In genomic region chr5:132666310-132667123, GRCh38 we compare ENCODE assay signal across 1 cellular context.
A peak's percentile ranks its signal among the peaks of the same experiment; 100 is the strongest.
TF ChIP-seq lines count a peak whose summit lies in the region.

No MANE protein-coding gene starts in this region.

TF ChIP-seq in K562, 482 proteins besides CTCF, POLR2A, EP300 and RAD21 (continued from another document and continues in another):
- TF ChIP-seq ZNF407 (IDR thresholded peaks at IDR 0.05; ENCODE audit: low read depth) = no peak
- TF ChIP-seq CREB1 (IDR thresholded peaks at IDR 0.05) = peak; percentile 49
- peak; percentile 61; the same call in 1 of the 2 replicates for TF ChIP-seq CREB1 (CRISPR knock-in tag; IDR thresholded peaks at IDR 0.05)
- TF ChIP-seq PATZ1 (CRISPR knock-in tag; IDR thresholded peaks at IDR 0.05; ENCODE audit: borderline replicate concordance) = peak; percentile 91; the same call in 1 of the 2 replicates
- peak; percentile 85; the same call in 1 of the 2 replicates for TF ChIP-seq ZBED1 (IDR thresholded peaks at IDR 0.05)
- peak; percentile 95 for TF ChIP-seq ZBTB17 (CRISPR knock-in tag; IDR thresholded peaks at IDR 0.05)
- TF ChIP-seq EWSR1 (IDR thresholded peaks at IDR 0.05; ENCODE audit: borderline replicate concordance, low read depth, partially characterized antibody) = no peak
- TF ChIP-seq PCBP1 (IDR thresholded peaks at IDR 0.05; ENCODE audit: low read depth, low read length, poor library complexity, severe bottlenecking) = no peak
- TF ChIP-seq ESRRA (IDR thresholded peaks at IDR 0.05; ENCODE audit: borderline replicate concordance, low read depth) = no peak
- TF ChIP-seq HMGN3 (IDR thresholded peaks at IDR 0.05; ENCODE audit: borderline replicate concordance, extremely low read depth, insufficient read length, low read depth, low read length) = no peak
- TF ChIP-seq BCOR (IDR thresholded peaks at IDR 0.05) = no peak
- TF ChIP-seq DACH1 (IDR thresholded peaks at IDR 0.05; ENCODE audit: partially characterized antibody) = no peak
- TF ChIP-seq PKNOX1 (IDR thresholded peaks at IDR 0.05) = no peak
- no peak for TF ChIP-seq ASH1L (IDR thresholded peaks at IDR 0.05; ENCODE audit: borderline replicate concordance, low read depth, partially characterized antibody)
- TF ChIP-seq ZNF408 (CRISPR knock-in tag; IDR thresholded peaks at IDR 0.05; ENCODE audit: low read depth) = no peak
- peak in 1 of 2 experiments; percentile 71; a peak in 1 of 4 replicates for TF ChIP-seq SIN3A (IDR thresholded peaks at IDR 0.05; ENCODE audit: borderline replicate concordance in 2 of 2, control insufficient read depth in 1 of 2, low read depth in 2 of 2, low read length in 2 of 2)
- TF ChIP-seq ATF1 (CRISPR knock-in tag; IDR thresholded peaks at IDR 0.05) = no peak
- TF ChIP-seq ATF1 (tag; IDR thresholded peaks at IDR 0.05) = peak; percentile 80
- TF ChIP-seq HMBOX1 (IDR thresholded peaks at IDR 0.05) = no peak
- TF ChIP-seq E2F8 (IDR thresholded peaks at IDR 0.05; ENCODE audit: low read depth, partially characterized antibody) = no peak
- no peak for TF ChIP-seq C11orf30 (IDR thresholded peaks at IDR 0.05; ENCODE audit: low read depth)
- TF ChIP-seq NR4A1 (CRISPR knock-in tag; IDR thresholded peaks at IDR 0.05) = peak; percentile 98
- TF ChIP-seq NR4A1 (tag; IDR thresholded peaks at IDR 0.05) = peak; percentile 99
- TF ChIP-seq MEF2A (IDR thresholded peaks at IDR 0.05; ENCODE audit: control insufficient read depth, low read depth, low read length) = 0 out of 2 replicates have a peak, but pooled peaks have one; percentile 28
- peak; percentile 88 for TF ChIP-seq ZNF140 (CRISPR knock-in tag; IDR thresholded peaks at IDR 0.05)
- TF ChIP-seq E2F5 (CRISPR knock-in tag; IDR thresholded peaks at IDR 0.05) = peak; percentile 78; the same call in 1 of the 2 replicates
- TF ChIP-seq PHTF2 (CRISPR knock-in tag; IDR thresholded peaks at IDR 0.05) = peak; percentile 86; the same call in 1 of the 2 replicates
- no peak for TF ChIP-seq ZNF232 (CRISPR knock-in tag; IDR thresholded peaks at IDR 0.05)
- no peak for TF ChIP-seq PCBP2 (IDR thresholded peaks at IDR 0.05; ENCODE audit: low read depth, low read length, poor library complexity, severe bottlenecking)
- peak; percentile 67; the same call in 1 of the 2 replicates for TF ChIP-seq CTBP1 (IDR thresholded peaks at IDR 0.05; ENCODE audit: borderline replicate concordance)
- peak; percentile 92; the same call in 1 of the 2 replicates for TF ChIP-seq ZC3H8 (IDR thresholded peaks at IDR 0.05)
- no peak for TF ChIP-seq U2AF1 (optimal IDR thresholded peaks at IDR 0.05; ENCODE audit: low read depth, low read length)
- peak; percentile 85; the same call in 1 of the 2 replicates for TF ChIP-seq ZNF77 (CRISPR knock-in tag; IDR thresholded peaks at IDR 0.05)
- no peak for TF ChIP-seq CSDE1 (IDR thresholded peaks at IDR 0.05)
- no peak for TF ChIP-seq NCOA2 (IDR thresholded peaks at IDR 0.05; ENCODE audit: partially characterized antibody in 2 of 2)
- no peak for TF ChIP-seq FOXP1 (CRISPR knock-in tag; IDR thresholded peaks at IDR 0.05)
- 0 out of 2 replicates have a peak, but pooled peaks have one; percentile 17 for TF ChIP-seq TRIM28 (IDR thresholded peaks at IDR 0.05)
- TF ChIP-seq ZKSCAN1 (IDR thresholded peaks at IDR 0.05; ENCODE audit: low read depth, low read length) = no peak
- no peak for TF ChIP-seq TAF9B (IDR thresholded peaks at IDR 0.05; ENCODE audit: partially characterized antibody)
- TF ChIP-seq TFAP4 (CRISPR knock-in tag; IDR thresholded peaks at IDR 0.05; ENCODE audit: borderline replicate concordance) = peak; percentile 92
- peak; percentile 88 for TF ChIP-seq REST (CRISPR knock-in tag; IDR thresholded peaks at IDR 0.05; ENCODE audit: low read depth)
- TF ChIP-seq ZBTB1 (CRISPR knock-in tag; IDR thresholded peaks at IDR 0.05; ENCODE audit: borderline replicate concordance, low read depth) = peak; percentile 59; the same call in 1 of the 2 replicates
- no peak for TF ChIP-seq GTF2E2 (tag; IDR thresholded peaks at IDR 0.05)
